In the genomic region with DNA sequence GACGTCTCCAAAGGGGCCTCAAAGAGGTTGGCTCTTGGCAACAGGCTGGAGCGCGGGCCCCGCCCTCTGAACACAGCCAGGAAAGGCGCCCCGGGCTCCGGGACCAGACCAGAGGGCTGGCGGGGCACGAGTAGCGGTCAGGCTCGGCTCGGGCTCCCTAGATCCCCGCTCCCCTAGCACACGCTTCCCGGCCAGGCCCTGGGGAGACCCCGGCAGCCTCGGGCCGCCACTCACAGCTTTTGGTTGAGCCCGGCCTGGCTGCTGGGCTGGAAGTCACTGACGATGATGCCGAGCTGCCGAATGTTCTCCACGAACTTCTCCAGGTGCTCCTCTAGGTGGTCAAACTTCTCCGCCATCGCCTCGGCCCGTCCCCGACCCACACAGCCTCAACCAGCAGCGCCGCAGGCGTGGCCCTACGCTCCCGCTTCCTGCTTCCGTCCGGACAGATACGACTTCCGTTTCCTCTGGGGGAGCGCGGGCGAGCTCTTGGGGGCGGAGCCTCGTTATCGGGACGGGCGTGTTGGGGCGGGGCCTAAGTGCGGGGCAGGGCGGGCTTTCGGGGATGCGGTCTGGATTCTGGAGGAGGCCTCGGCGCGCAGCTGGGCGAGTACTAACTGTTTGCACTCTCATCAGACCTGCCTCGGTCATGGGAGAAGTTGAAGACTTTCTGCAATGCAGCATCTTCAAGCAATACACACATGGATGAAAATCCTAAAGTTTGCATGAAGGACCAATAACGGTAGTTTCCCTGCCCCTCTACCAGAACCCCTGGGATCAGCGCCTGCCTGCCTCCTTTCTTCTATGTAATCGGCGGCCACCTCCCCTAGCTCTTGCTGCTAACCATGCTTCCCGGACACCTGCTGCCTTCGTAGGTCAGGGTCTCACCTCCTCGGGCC, we compare ENCODE assay signal across 8 cellular contexts. TPM values are rescaled to one million over a fixed set of nuclear protein-coding genes. Genes with fewer than 3 reads are reported as not detected.
DNase-seq lines count a peak whose midpoint lies in the region; ATAC-seq, FAIRE-seq and TF ChIP-seq lines count a peak whose summit lies in the region.

A gene with protein sequence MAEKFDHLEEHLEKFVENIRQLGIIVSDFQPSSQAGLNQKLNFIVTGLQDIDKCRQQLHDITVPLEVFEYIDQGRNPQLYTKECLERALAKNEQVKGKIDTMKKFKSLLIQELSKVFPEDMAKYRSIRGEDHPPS (minus strand): TSS at position 420 of the 896 bp plus-strand sequence. CDS start 64 bp downstream, at position 356.

- ATAC-seq in GM18907 (IDR thresholded peaks at IDR 0.05; ENCODE audit: unreplicated experiment) = peak; percentile 99
- ATAC-seq in HG03159 (IDR thresholded peaks at IDR 0.05; ENCODE audit: unreplicated experiment) = peak; percentile 99

- DNase-seq in AG04449 (ENCODE audit: low read depth, low spot score) = peak; percentile 37
- DNase-seq in NCI-H2227 treated with DMSO at 0.1 percent for 48 hours (lab: John Stamatoyannopoulos, UW) = peak; percentile 93
- DNase-seq in bronchial epithelial cell (ENCODE audit: low read depth) = peak; percentile 77
- peak; percentile 89 to 92 (median 91) for DNase-seq in immature natural killer cell
- DNase-seq in spleen = peak; percentile 98

- peak within 1 kb of the TSS; percentile 92 to 99 (median 98) for H3K4me3 Mint-ChIP-seq in immature natural killer cell

- H3K36me3 Mint-ChIP-seq in immature natural killer cell = peaks cover 16 to 20% (median 17%) of the 10 kb centered on the region in 3 donors

- H3K9me3 Mint-ChIP-seq in immature natural killer cell = no peaks in the 10 kb centered on the region

- intact Hi-C loops in spleen (cut with DNase I; ENCODE audit: low total_unique reads) = loop anchor here (10.0 kb wide), 1 partner anchor 366 kb away; no protein-coding TSS in a partner anchor

- H3K36me3 ChIP-seq in bronchial epithelial cell (ENCODE audit: control insufficient read depth, insufficient read depth, low read length) = peaks cover 17% of the 10 kb centered on the region
- peaks cover 0 to 38% (median 32%) of the 10 kb centered on the region in 6 donors for H3K36me3 ChIP-seq in spleen

- H3K27me3 ChIP-seq in bronchial epithelial cell (ENCODE audit: control insufficient read depth, insufficient read depth, low read length) = no peaks in the 10 kb centered on the region
- peaks cover 0 to 4% (median 0%) of the 10 kb centered on the region in 7 donors for H3K27me3 ChIP-seq in spleen (replicated peaks in 1 of 7)

- peak within 1 kb of the TSS; percentile 79 to 94 (median 89) for H3K27ac ChIP-seq in spleen

- peaks cover 16 to 48% (median 31%) of the 10 kb centered on the region in 6 donors for H3K4me1 ChIP-seq in spleen

- H3K27ac Mint-ChIP-seq in immature natural killer cell = peak within 1 kb of the TSS; percentile 92 to 96 (median 95)

- TF ChIP-seq CTCF in AG04449 (IDR thresholded peaks at IDR 0.05; ENCODE audit: insufficient read depth, low read length, missing control alignments) (no peak), WI38 (IDR thresholded peaks at IDR 0.05; ENCODE audit: low read depth, low read length) (no peak), bronchial epithelial cell (IDR thresholded peaks at IDR 0.05; ENCODE audit: insufficient read depth, low read length, severe bottlenecking) (no peak), spleen (IDR thresholded peaks at IDR 0.05 in 8 of 11, conservative IDR thresholded peaks at IDR 0.05 in 3 of 11) (no peak)

- FAIRE-seq in bronchial epithelial cell (lab: Jason Lieb, UNC) = no peak

- peaks cover 44 to 60% of the 10 kb centered on the region in 2 donors for H3K4me1 Mint-ChIP-seq in immature natural killer cell

- CTCF ChIA-PET in AG04449 (lab: Yijun Ruan, JAX) = no interaction called here

- TF ChIP-seq POLR2A in spleen (IDR thresholded peaks at IDR 0.05) = peak in 1 of 3 donors; percentile 44

- POLR2A ChIA-PET in AG04449 (lab: Yijun Ruan, JAX) = interaction anchor here (0.7 to 1.6 kb wide), 2 partner anchors 13 to 923 kb away, joined by 3 to 4 read pairs; no protein-coding TSS in a partner anchor

- peaks cover 4 to 10% (median 5%) of the 10 kb centered on the region in 3 donors for H3K27me3 Mint-ChIP-seq in immature natural killer cell (ENCODE audit: low read depth in 3 of 3)

- 1 to 2% (median 2%) methylated on average over 29 to 62 of the region's 62 CpGs for WGBS in spleen, 5 donors

- H3K9me3 ChIP-seq in spleen = no peaks in the 10 kb centered on the region

- H3K4me3 ChIP-seq in AG04449 (ENCODE audit: low read depth, low read length) (peak within 1 kb of the TSS; percentile 88), WI38 (ENCODE audit: low read depth, low read length) (peak within 1 kb of the TSS; percentile 98), bronchial epithelial cell (ENCODE audit: low read depth, low read length) (peak within 1 kb of the TSS; percentile 92), spleen (peak within 1 kb of the TSS; percentile 94 to 100 (median 98))

RNA-seq across cellular contexts. Expression of the gene that starts here (rescaled TPM):
- total RNA-seq in bronchial epithelial cell (13.2 and 16.3 TPM in 2 replicates), spleen (10 to 100 TPM; 31.9 to 47.5 (median 35.1) TPM)
- polyA plus RNA-seq in immature natural killer cell (100 to 1,000 TPM; 115 to 161 (median 116) TPM), spleen (10 to 100 TPM; 43.2 to 50.4 (median 44.0) TPM)

Comparison
In these comparisons a context has a peak if more than half of its experiments do, and no peak if none do; other contexts are left out.
1. Peak in every context shown above with its lines: DNase-seq, ATAC-seq, H3K4me3 ChIP-seq and H3K27ac ChIP-seq.
2. DNase-seq: peak in every context shown above with its lines; median percentile 98 in spleen; 93 in NCI-H2227 treated with DMSO at 0.1 percent for 48 hours; 91 in immature natural killer cell; 77 in bronchial epithelial cell; 37 in AG04449.